In the genomic region with DNA sequence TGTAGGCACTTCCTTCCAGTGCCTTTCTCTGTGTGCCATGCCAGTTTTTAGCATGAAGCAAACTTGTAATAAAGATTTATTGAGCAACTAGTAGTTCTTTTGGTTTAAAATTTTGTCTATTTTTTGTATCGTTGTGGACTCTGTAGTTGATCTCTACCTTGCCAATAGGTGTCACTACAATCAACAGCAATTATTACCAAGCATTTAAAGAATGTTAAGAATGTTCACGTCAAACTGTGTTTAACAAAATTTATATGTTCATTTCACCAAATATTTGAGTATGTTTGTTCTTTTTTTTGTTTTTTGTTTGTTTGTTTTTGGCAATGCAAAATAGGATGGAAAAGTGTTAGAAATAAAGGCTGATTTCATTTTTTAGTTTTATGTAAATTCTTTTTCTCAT, we compare ENCODE assay signal across 8 cellular contexts.
DNase-seq lines count a peak whose midpoint lies in the region; ATAC-seq and TF ChIP-seq lines count a peak whose summit lies in the region.

No MANE protein-coding gene starts in this region.

- H3K9me2 ChIP-seq in OCI-LY7 (ENCODE audit: insufficient read depth, low read length) = no peaks in the 10 kb centered on the region

- H4K20me1 ChIP-seq in OCI-LY7 (ENCODE audit: insufficient read depth, low read length) = no peaks in the 10 kb centered on the region

- no peaks in the 10 kb centered on the region for H3K79me2 ChIP-seq in OCI-LY7 (ENCODE audit: insufficient read depth, low read depth, low read length)

- ATAC-seq in omental fat pad (ENCODE audit: low FRiP score) = no peak

- no peak overlapping the region for H3K27ac ChIP-seq in OCI-LY7 (ENCODE audit: low read depth, low read length, poor library complexity, severe bottlenecking)

- no peak overlapping the region for H2AFZ ChIP-seq in OCI-LY7 (ENCODE audit: low read length)

- CTCF ChIA-PET in OCI-LY7 (lab: Charles Lee; ENCODE audit: unreplicated experiment) = no interaction called here

- intact Hi-C loops in OCI-LY7 (cut with micrococcal nuclease; ENCODE audit: unreplicated experiment) = no loop called here

- no peaks in the 10 kb centered on the region for H3K4me1 ChIP-seq in OCI-LY7 (ENCODE audit: insufficient read depth, low read length, poor library complexity, severe bottlenecking)

- H3K9me3 ChIP-seq in OCI-LY7 (ENCODE audit: low read length) = no peaks in the 10 kb centered on the region

- no peak overlapping the region for H3K4me3 ChIP-seq in OCI-LY7 (ENCODE audit: low read depth, low read length, poor library complexity, severe bottlenecking)
- no peak overlapping the region for H3K4me3 ChIP-seq in epithelial cell of esophagus (ENCODE audit: low read length)

- TF ChIP-seq CTCF in OCI-LY7 (conservative IDR thresholded peaks at IDR 0.05; ENCODE audit: low read length) (peak; percentile 74), epithelial cell of esophagus (IDR thresholded peaks at IDR 0.05; ENCODE audit: insufficient read depth, low read depth, low read length, missing control alignments) (peak; percentile 43), omental fat pad (IDR thresholded peaks at IDR 0.05) (no peak)

- no peaks in the 10 kb centered on the region for H3K36me3 ChIP-seq in OCI-LY7 (ENCODE audit: insufficient read depth, low read length)

- BruUV-seq in OCI-LY7 (replicated peaks; lab: Mats Ljungman, UMichigan) = no TSS peak

- DNase-seq in SIG-M5 treated with dmso at 0.1 percent for 504 hours (lab: John Stamatoyannopoulos, UW; ENCODE audit: unreplicated experiment) (peak; percentile 0), SIG-M5 (lab: John Stamatoyannopoulos, UW) (no peak), OCI-LY7 (ENCODE audit: low spot score) (no peak), epithelial cell of esophagus (ENCODE audit: low read depth) (peak; percentile 36), renal cortical epithelial cell (ENCODE audit: low read depth) (peak; percentile 70), superior temporal gyrus (ENCODE audit: extremely low spot score) (no peak), MV-4-11 (lab: John Stamatoyannopoulos, UW) (no peak), omental fat pad (ENCODE audit: low spot score) (no peak)

- no peak overlapping the region for H3K4me2 ChIP-seq in OCI-LY7 (ENCODE audit: low read length)

- POLR2A ChIA-PET in OCI-LY7 (lab: Charles Lee) = no interaction called here

Comparison
In these comparisons a context has a peak if more than half of its experiments do, and no peak if none do; other contexts are left out.
1. DNase-seq: peak in SIG-M5 treated with dmso at 0.1 percent for 504 hours (single experiment), epithelial cell of esophagus (single experiment) and renal cortical epithelial cell (single experiment); none in SIG-M5 (single experiment), OCI-LY7 (single experiment), superior temporal gyrus (single experiment), MV-4-11 (single experiment) and omental fat pad (single experiment).
2. CTCF ChIP-seq: peak in OCI-LY7 (single experiment) and epithelial cell of esophagus (single experiment); none in omental fat pad (0 of 3).